ENCODE assay signal across 22 cellular contexts in the genomic region with DNA sequence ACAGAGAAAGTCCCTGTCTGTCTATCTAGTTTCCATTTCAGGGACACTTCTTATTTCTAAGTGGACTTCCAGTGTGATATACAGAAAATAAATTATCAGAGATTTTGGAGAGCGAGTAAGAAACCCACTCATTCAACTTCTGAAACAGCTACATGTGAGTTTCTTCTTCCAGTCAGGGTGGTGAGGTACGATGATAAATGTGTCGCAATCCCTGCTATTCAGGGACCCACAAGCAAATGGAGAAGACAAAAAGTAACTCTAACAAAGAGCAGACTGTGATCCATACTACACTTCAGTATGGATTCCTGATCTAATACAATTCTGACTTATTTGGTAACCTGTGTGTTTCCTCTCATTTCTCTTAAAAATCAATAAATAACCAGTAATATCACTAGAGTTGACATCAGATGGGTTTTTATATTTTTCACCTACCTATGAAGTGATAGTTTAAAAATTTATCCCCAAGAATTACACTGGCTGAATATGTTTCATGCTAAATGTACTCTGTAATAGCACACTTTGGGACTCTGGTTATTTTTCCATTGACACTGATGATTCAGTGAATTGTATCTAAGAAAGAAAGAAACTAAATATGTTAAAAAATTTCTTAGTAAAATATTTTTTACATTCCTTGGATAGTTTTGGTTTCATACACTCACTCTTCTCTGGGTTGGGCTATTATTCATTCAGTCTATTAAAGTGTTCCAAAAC. TPM values are rescaled to one million over a fixed set of nuclear protein-coding genes. Genes with fewer than 3 reads are reported as not detected.
DNase-seq lines count a peak whose midpoint lies in the region; ATAC-seq, FAIRE-seq and TF ChIP-seq lines count a peak whose summit lies in the region.
"Had no signal": no experiment of that assay in that cellular context is flagged by ENCODE, and none has a peak within 500 bp of the region (broad histone marks: within the 10 kb centered on the region; RNA-seq: fewer than 3 reads in every experiment).

No MANE protein-coding gene starts in this region.

- no peaks in the 10 kb centered on the region for H3K36me3 Mint-ChIP-seq in activated CD8-positive, alpha-beta T cell treated with anti-CD3 and anti-CD28 coated beads, Interleukin-2, amount 10 ng/mL, durations not matched to agents 7 days and 5 days (ENCODE audit: low read depth)

- H3K9me3 Mint-ChIP-seq in activated CD8-positive, alpha-beta T cell treated with anti-CD3 and anti-CD28 coated beads, Interleukin-2, amount 10 ng/mL, durations not matched to agents 7 days and 5 days (ENCODE audit: insufficient read depth), result no peaks in the 10 kb centered on the region
- H3K9me3 Mint-ChIP-seq: CD4-positive, alpha-beta T cell had no signal

- H4K8ac ChIP-seq in H1 (ENCODE audit: extremely low read depth, insufficient read depth, low read length), result no peak overlapping the region
- no peak overlapping the region for H4K8ac ChIP-seq in mesenchymal stem cell (ENCODE audit: low read length)

- TF ChIP-seq CTCF in OCI-LY3 (IDR thresholded peaks at IDR 0.05; ENCODE audit: low read depth, low read length) (no peak), H1 (IDR thresholded peaks at IDR 0.05; ENCODE audit: control extremely low read depth in 1 of 3, insufficient read depth in 1 of 3, low read depth in 1 of 3, low read length in 3 of 3) (no peak)

- no peak overlapping the region for H3K27ac ChIP-seq in OCI-LY3 (ENCODE audit: low read length)
- H3K27ac ChIP-seq in H1 (ENCODE audit: low read depth, low read length), result no peak overlapping the region
- H3K27ac ChIP-seq in mesenchymal stem cell (ENCODE audit: low read length, poor library complexity, severe bottlenecking), result no peak overlapping the region

- no peak overlapping the region for H3K27ac Mint-ChIP-seq in activated CD8-positive, alpha-beta T cell treated with anti-CD3 and anti-CD28 coated beads, Interleukin-2, amount 10 ng/mL, durations not matched to agents 7 days and 5 days
- H3K27ac Mint-ChIP-seq: CD4-positive, alpha-beta T cell; HFFc6 had no signal

- H3K9me3 ChIP-seq in OCI-LY3 (ENCODE audit: insufficient read depth, low read length) (no peaks in the 10 kb centered on the region), H1 (ENCODE audit: insufficient read depth in 2 of 2, low read depth in 1 of 2, low read length in 1 of 2) (no peaks in the 10 kb centered on the region), mesenchymal stem cell (ENCODE audit: control insufficient read depth, low read length) (no peaks in the 10 kb centered on the region)

- no peaks in the 10 kb centered on the region for H3K79me1 ChIP-seq in H1 (ENCODE audit: low read depth, low read length)
- no peaks in the 10 kb centered on the region for H3K79me1 ChIP-seq in mesenchymal stem cell (replicated peaks; ENCODE audit: low read length, poor library complexity, severe bottlenecking)

- 82% methylated on average over 3 of the region's 3 CpGs; no CpG with 5 or more reads in 1 of the 2 experiments for WGBS in H1 (ENCODE audit: extremely low coverage in 1 of 2, insufficient coverage in 1 of 2, insufficient read length in 1 of 2, insufficient replicate concordance in 2 of 2, low coverage in 1 of 2, low lambda C conversion rate in 2 of 2, missing lambda C conversion rate in 1 of 2), 2 experiments
- WGBS in mesenchymal stem cell, result 80% methylated on average over 2 of the region's 3 CpGs

- H3K4me1 ChIP-seq in OCI-LY3 (ENCODE audit: low read length), result peaks cover 15% of the 10 kb centered on the region
- H3K4me1 ChIP-seq in H1 (replicated peaks in 1 of 4; ENCODE audit: control insufficient read depth in 3 of 4, insufficient read depth in 4 of 4, low read length in 3 of 4), result no peaks in the 10 kb centered on the region
- peaks cover 2% of the 10 kb centered on the region for H3K4me1 ChIP-seq in mesenchymal stem cell (ENCODE audit: control insufficient read depth, insufficient read depth, low read depth, low read length)

- CTCF ChIA-PET in H1 (lab: Charles Lee; ENCODE audit: partially characterized antibody), result interaction anchor here (1.2 to 1.7 kb wide), 3 partner anchors 15 to 28 kb away, joined by 4 read pairs; no protein-coding TSS in a partner anchor
- CTCF ChIA-PET in activated CD8-positive, alpha-beta T cell treated with anti-CD3 and anti-CD28 coated beads, Interleukin-2, amount 10 ng/mL, durations not matched to agents 7 days and 5 days (lab: Charles Lee), result no interaction called here

- H2BK20ac ChIP-seq in H1 (ENCODE audit: low read length), result no peak overlapping the region

- H3K27me3 ChIP-seq in OCI-LY3 (ENCODE audit: low read depth, low read length), result no peaks in the 10 kb centered on the region
- H3K27me3 ChIP-seq in H1 (replicated peaks in 1 of 4; ENCODE audit: control insufficient read depth in 3 of 4, extremely low read depth in 1 of 4, insufficient read depth in 3 of 4, low read length in 3 of 4), result no peaks in the 10 kb centered on the region
- no peaks in the 10 kb centered on the region for H3K27me3 ChIP-seq in mesenchymal stem cell (ENCODE audit: control insufficient read depth in 1 of 2, insufficient read depth in 1 of 2, low read length in 2 of 2)

- ATAC-seq in activated CD8-positive, alpha-beta T cell treated with anti-CD3 and anti-CD28 coated beads, Interleukin-2, amount 10 ng/mL, durations not matched to agents 7 days and 5 days, result no peak
- ATAC-seq in GM18511 (IDR thresholded peaks at IDR 0.05; ENCODE audit: unreplicated experiment) (no peak), HG02759 (IDR thresholded peaks at IDR 0.05; ENCODE audit: unreplicated experiment) (no peak)
- ATAC-seq: Panc1 had no signal

- TF ChIP-seq EP300 in H1 (IDR thresholded peaks at IDR 0.05; ENCODE audit: borderline replicate concordance in 1 of 2, low read depth in 2 of 2, low read length in 2 of 2), result no peak

- H3K4me2 ChIP-seq in OCI-LY3 (ENCODE audit: low read length) (no peak overlapping the region), H1 (ENCODE audit: insufficient read depth in 1 of 2, low read depth in 2 of 2, low read length in 2 of 2) (no peak overlapping the region), mesenchymal stem cell (ENCODE audit: low read length, poor library complexity, severe bottlenecking) (no peak overlapping the region)

- H3K4me1 Mint-ChIP-seq in activated CD8-positive, alpha-beta T cell treated with anti-CD3 and anti-CD28 coated beads, Interleukin-2, amount 10 ng/mL, durations not matched to agents 7 days and 5 days (ENCODE audit: low read depth), result no peaks in the 10 kb centered on the region

- no peak for FAIRE-seq in H1 (lab: Jason Lieb, UNC)
- FAIRE-seq: A204.1, GM12891, GM18507, H54 had no signal

- H3K4ac ChIP-seq in H1 (replicated peaks; ENCODE audit: insufficient read length, low read depth, low read length) (no peak overlapping the region), mesenchymal stem cell (ENCODE audit: low read depth in 1 of 2, low read length in 2 of 2) (no peak overlapping the region)

- no peak overlapping the region for H3K56ac ChIP-seq in H1 (replicated peaks; ENCODE audit: insufficient read length, low read depth, low read length)

- no peak overlapping the region for H3K4me3 ChIP-seq in OCI-LY3 (ENCODE audit: low read length)
- H3K4me3 ChIP-seq in H1 (ENCODE audit: extremely low read depth in 1 of 4, insufficient read depth in 2 of 4, low read depth in 3 of 4, low read length in 4 of 4), result no peak overlapping the region
- peak overlapping the region in 1 of 2 experiments; percentile 1 for H3K4me3 ChIP-seq in mesenchymal stem cell (ENCODE audit: insufficient read depth in 1 of 2, low read depth in 1 of 2, low read length in 2 of 2)

- no peak overlapping the region for H3K4me3 Mint-ChIP-seq in activated CD8-positive, alpha-beta T cell treated with anti-CD3 and anti-CD28 coated beads, Interleukin-2, amount 10 ng/mL, durations not matched to agents 7 days and 5 days
- H3K4me3 Mint-ChIP-seq: CD4-positive, alpha-beta T cell; HFFc6 had no signal

- no peak overlapping the region for H3K9ac ChIP-seq in OCI-LY3 (ENCODE audit: low read length)
- no peak overlapping the region for H3K9ac ChIP-seq in H1 (replicated peaks in 1 of 4; ENCODE audit: extremely low read depth in 1 of 4, low read depth in 3 of 4, low read length in 3 of 4)
- H3K9ac ChIP-seq in mesenchymal stem cell (ENCODE audit: low read length), result peak overlapping the region; percentile 47

- H3K14ac ChIP-seq in H1 (ENCODE audit: insufficient read length) (no peak overlapping the region), mesenchymal stem cell (ENCODE audit: low read length in 2 of 2) (no peak overlapping the region)

- H2BK5ac ChIP-seq in H1 (ENCODE audit: low read depth, low read length), result no peak overlapping the region
- H2BK5ac ChIP-seq in mesenchymal stem cell (ENCODE audit: low read depth, low read length, poor library complexity, severe bottlenecking), result no peak overlapping the region

- H4K20me1 ChIP-seq in OCI-LY3 (ENCODE audit: insufficient read depth, low read length), result no peaks in the 10 kb centered on the region
- H4K20me1 ChIP-seq in H1 (replicated peaks in 1 of 2; ENCODE audit: control insufficient read depth in 1 of 2, insufficient read depth in 2 of 2, low read length in 2 of 2), result no peaks in the 10 kb centered on the region

- peak; percentile 8 for DNase-seq in HS-5 (ENCODE audit: low read depth)
- DNase-seq in H1 (ENCODE audit: low read depth in 1 of 2, low spot score in 2 of 2), result no peak
- DNase-seq in mesenchymal stem cell, result peak; percentile 8
- DNase-seq in activated CD8-positive, alpha-beta T cell treated with anti-CD3 and anti-CD28 coated beads, Interleukin-2, amount 10 ng/mL, durations not matched to agents 7 days and 5 days, result no peak
- no peak for DNase-seq in NCI-H2081 (lab: John Stamatoyannopoulos, UW)
- DNase-seq: CD4-positive, alpha-beta T cell; DMS53; EL; HFFc6; NCI-H1105; NCI-H1694 treated with DMSO at 0.1 percent for 48 hours; NCI-H2107; NCI-H524 treated with DMSO at 0.1 percent for 48 hours had no signal

- H2BK12ac ChIP-seq in H1 (ENCODE audit: low read depth, low read length), result no peak overlapping the region
- H2BK12ac ChIP-seq in mesenchymal stem cell (ENCODE audit: low read length in 2 of 2), result no peak overlapping the region

- H3K27me3 Mint-ChIP-seq in activated CD8-positive, alpha-beta T cell treated with anti-CD3 and anti-CD28 coated beads, Interleukin-2, amount 10 ng/mL, durations not matched to agents 7 days and 5 days (ENCODE audit: low read depth), result no peaks in the 10 kb centered on the region
- H3K27me3 Mint-ChIP-seq: CD4-positive, alpha-beta T cell had no signal

- no peak for TF ChIP-seq POLR2A in H1 (IDR thresholded peaks at IDR 0.05; ENCODE audit: control extremely low read depth in 1 of 2, low read depth in 2 of 2, low read length in 2 of 2)

- no peak for TF ChIP-seq RAD21 in H1 (IDR thresholded peaks at IDR 0.05 in 1 of 2, conservative IDR thresholded peaks at IDR 0.05 in 1 of 2; ENCODE audit: low read depth in 2 of 2, low read length in 2 of 2)

- POLR2A ChIA-PET in H1 (lab: Charles Lee; ENCODE audit: partially characterized antibody), result no interaction called here
- POLR2A ChIA-PET in activated CD8-positive, alpha-beta T cell treated with anti-CD3 and anti-CD28 coated beads, Interleukin-2, amount 10 ng/mL, durations not matched to agents 7 days and 5 days (lab: Charles Lee), result no interaction called here

- H3K36me3 ChIP-seq in OCI-LY3 (replicated peaks; ENCODE audit: low read depth, low read length), result no peaks in the 10 kb centered on the region
- H3K36me3 ChIP-seq in H1 (ENCODE audit: control insufficient read depth in 2 of 4, insufficient read depth in 4 of 4, low read length in 3 of 4), result no peaks in the 10 kb centered on the region
- no peaks in the 10 kb centered on the region for H3K36me3 ChIP-seq in mesenchymal stem cell (ENCODE audit: control insufficient read depth in 1 of 2, insufficient read depth in 2 of 2, low read depth in 1 of 2, low read length in 2 of 2)

- no peak overlapping the region for H2AK5ac ChIP-seq in H1 (ENCODE audit: low read depth, low read length)
- H2AK5ac ChIP-seq in mesenchymal stem cell (ENCODE audit: low read length, severe bottlenecking), result no peak overlapping the region

- peak overlapping the region; percentile 69 for H2AFZ ChIP-seq in OCI-LY3 (ENCODE audit: low read depth, low read length)
- H2AFZ ChIP-seq in H1 (ENCODE audit: low read length), result no peak overlapping the region
- H2AFZ ChIP-seq in mesenchymal stem cell (ENCODE audit: low read depth, low read length), result no peak overlapping the region

- no peak overlapping the region for H3K23ac ChIP-seq in H1 (ENCODE audit: insufficient read length)
- no peak overlapping the region for H3K23ac ChIP-seq in mesenchymal stem cell (ENCODE audit: low read length in 2 of 2)

- H4K5ac ChIP-seq in H1 (ENCODE audit: insufficient read length, low read depth, low read length), result no peak overlapping the region

- no peak overlapping the region for H2BK15ac ChIP-seq in H1 (ENCODE audit: low read length)
- no peak overlapping the region for H2BK15ac ChIP-seq in mesenchymal stem cell (ENCODE audit: low read depth, poor library complexity, severe bottlenecking)

- H3K18ac ChIP-seq in H1 (ENCODE audit: extremely low read depth, low read length) (no peak overlapping the region), mesenchymal stem cell (ENCODE audit: low read depth in 1 of 2, low read length in 2 of 2) (no peak overlapping the region)

- H3K79me2 ChIP-seq in OCI-LY3 (ENCODE audit: low read length) (no peaks in the 10 kb centered on the region), H1 (ENCODE audit: control insufficient read depth in 1 of 2, insufficient read depth in 2 of 2, low read length in 2 of 2) (no peaks in the 10 kb centered on the region)

- H3K23me2 ChIP-seq in H1 (ENCODE audit: low read depth, low read length), result no peaks in the 10 kb centered on the region; the same call in 1 of the 2 replicates

- no peak overlapping the region for H4K91ac ChIP-seq in H1 (replicated peaks; ENCODE audit: insufficient read length, low read length)
- no peak overlapping the region for H4K91ac ChIP-seq in mesenchymal stem cell (ENCODE audit: low read length)

- no peak overlapping the region for H2BK120ac ChIP-seq in H1 (replicated peaks; ENCODE audit: low read depth, low read length)
- H2BK120ac ChIP-seq in mesenchymal stem cell (ENCODE audit: low read depth, low read length), result no peak overlapping the region

RNA-seq across cellular contexts. Expression of a gene that starts 16.9 kb away (rescaled TPM):
- not detected in 2 replicates for total RNA-seq in H1 (2021; fragmentation: NEBNext Ultra II Directional; extraction: Animal tissue kit (Norgen Biotek cat#: 25700))
- polyA plus RNA-seq in H1 (2011; rRNA removed), result 0.03 TPM in 1 of 2 replicates, not detected in the other
- 0.03 TPM for polyA plus RNA-seq in H1 (2011; cell fraction: cytosol; rRNA removed)
- 0.07 TPM for polyA plus RNA-seq in H1 (2011; cell fraction: nucleus; rRNA removed)
- not detected in 4 replicates for polyA plus RNA-seq in H1 (2012, experiment 1 of 2)
- polyA plus RNA-seq in H1 (2012, experiment 2 of 2), result not detected
- 0.04 TPM for polyA plus RNA-seq in H1 (2013, experiment 1 of 2)
- 0.04 TPM for polyA plus RNA-seq in H1 (2013, experiment 2 of 2)
- polyA minus RNA-seq in H1 (2011; rRNA and poly(A)+ RNA removed), result 0.03 and 0.07 TPM in 2 replicates
- not detected for polyA minus RNA-seq in H1 (2011; cell fraction: cytosol; rRNA and poly(A)+ RNA removed)
- polyA minus RNA-seq in H1 (2011; cell fraction: nucleus; rRNA and poly(A)+ RNA removed), result not detected
- polyA plus RNA-seq in mesenchymal stem cell (2013, experiment 1 of 2), result not detected
- not detected for polyA plus RNA-seq in mesenchymal stem cell (2013, experiment 2 of 2)
- not detected for total RNA-seq in activated CD8-positive, alpha-beta T cell treated with anti-CD3 and anti-CD28 coated beads, Interleukin-2, amount 10 ng/mL, durations not matched to agents 7 days and 5 days
- total RNA-seq: CD4-positive, alpha-beta T cell; HFFc6 had no signal
- polyA plus RNA-seq: BJ had no signal

Comparison
In these comparisons a context has a peak if more than half of its experiments do, and no peak if none do; other contexts are left out.
1. DNase-seq: peak in HS-5 (single experiment) and mesenchymal stem cell (single experiment); none in H1 (0 of 2), activated CD8-positive, alpha-beta T cell treated with anti-CD3 and anti-CD28 coated beads, Interleukin-2, amount 10 ng/mL, durations not matched to agents 7 days and 5 days (single experiment) and NCI-H2081 (0 of 2).